8 cellular contexts compared by ENCODE assay signal in the genomic region with DNA sequence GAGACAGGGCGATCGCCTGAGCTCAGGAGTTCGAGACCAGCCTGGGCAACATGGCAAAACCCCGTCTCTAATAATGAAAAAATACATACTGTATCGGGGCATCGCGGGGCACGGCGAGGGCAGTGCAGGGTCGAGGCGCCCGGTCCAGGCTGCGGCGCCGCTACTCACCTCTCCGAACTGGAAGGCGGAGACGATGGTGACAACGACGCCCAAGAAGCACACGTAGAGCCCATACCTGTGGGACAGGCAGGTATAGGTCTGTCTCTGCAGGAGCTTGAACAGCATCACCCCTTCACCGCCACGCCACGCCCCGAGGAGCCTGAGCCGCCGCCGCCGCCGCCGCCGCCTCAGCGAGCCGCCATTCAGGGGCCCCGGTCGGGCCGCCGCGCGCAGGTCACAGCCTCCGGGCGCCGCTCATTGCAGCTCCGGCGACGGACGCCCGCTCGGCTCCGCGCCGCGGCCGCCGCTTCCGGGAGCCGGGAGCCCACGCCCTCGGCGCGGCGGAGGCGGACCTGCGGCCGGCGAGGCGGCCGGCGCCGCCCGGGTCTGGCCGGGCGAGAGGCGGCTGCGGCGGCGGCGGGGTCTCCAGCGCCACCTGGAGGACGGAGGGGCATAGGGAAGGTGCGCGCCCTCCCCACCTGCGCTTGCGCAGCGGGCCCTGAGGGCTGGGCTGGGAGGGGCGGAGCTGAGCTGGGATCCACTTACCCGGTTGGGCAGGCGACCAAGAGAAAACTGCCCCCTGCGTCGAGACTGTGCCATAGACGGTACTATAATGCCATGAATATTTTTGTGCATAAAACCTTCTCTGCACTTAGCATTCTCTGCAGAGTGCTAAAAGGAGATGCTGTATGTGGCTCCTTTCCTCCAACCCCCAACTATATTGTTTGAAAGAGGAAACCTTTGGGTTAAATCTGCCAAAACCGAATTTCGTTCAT. TPM values are rescaled to one million over a fixed set of nuclear protein-coding genes. Genes with fewer than 3 reads are reported as not detected.
DNase-seq lines count a peak whose midpoint lies in the region; ATAC-seq and TF ChIP-seq lines count a peak whose summit lies in the region.

A gene (minus strand): TSS at position 569 of the 935 bp plus-strand sequence. CDS start 284 bp downstream, at position 285.

- H3K27me3 ChIP-seq in HUES48 (ENCODE audit: control insufficient read depth, insufficient read depth, low read length), result no peaks in the 10 kb centered on the region

- peak within 1 kb of the TSS; percentile 67 for H3K27ac Mint-ChIP-seq in endothelial cell (ENCODE audit: unreplicated experiment)

- peak; percentile 57 for TF ChIP-seq CTCF in endothelial cell (IDR thresholded peaks at IDR 0.05; ENCODE audit: unreplicated experiment)

- H3K4me3 Mint-ChIP-seq in endothelial cell (ENCODE audit: unreplicated experiment), result peak within 1 kb of the TSS; percentile 98

- H3K4me3 ChIP-seq in HUES48 (ENCODE audit: low read depth, low read length), result peak within 1 kb of the TSS; percentile 78

- peak within 1 kb of the TSS; percentile 81 for H3K9ac ChIP-seq in HUES48 (ENCODE audit: low read depth, low read length)

- no peaks in the 10 kb centered on the region for H3K36me3 Mint-ChIP-seq in endothelial cell (ENCODE audit: low read depth, unreplicated experiment)

- peak; percentile 93 for DNase-seq in DMS 273 (lab: John Stamatoyannopoulos, UW; ENCODE audit: unreplicated experiment)
- DNase-seq in NOMO-1 treated with dmso at 0.1 percent for 144 hours (lab: John Stamatoyannopoulos, UW; ENCODE audit: unreplicated experiment), result peak; percentile 87
- peak; percentile 86 for DNase-seq in activated CD8-positive, alpha-beta memory T cell treated with anti-CD3 and anti-CD28 coated beads, Interleukin-2, amount 50 U/mL, for 24 hours (ENCODE audit: extremely low read depth)
- DNase-seq in endothelial cell (ENCODE audit: low spot score), result peak; percentile 96
- peak; percentile 79 for DNase-seq in middle frontal gyrus (ENCODE audit: extremely low spot score, low spot score)
- peak; percentile 91 to 95 for DNase-seq in stimulated activated CD8-positive, alpha-beta memory T cell treated with anti-CD3 and anti-CD28 coated beads, Interleukin-2, amount 100 ng/mL, for 1 hour (ENCODE audit: low read depth in 2 of 2)

- H3K9me3 Mint-ChIP-seq in endothelial cell (ENCODE audit: unreplicated experiment), result no peaks in the 10 kb centered on the region

- peaks cover 2% of the 10 kb centered on the region for H3K27me3 Mint-ChIP-seq in endothelial cell (ENCODE audit: unreplicated experiment)

- peak; percentile 88 for ATAC-seq in GM21423 (IDR thresholded peaks at IDR 0.05; ENCODE audit: unreplicated experiment)

- no peaks in the 10 kb centered on the region for H3K36me3 ChIP-seq in HUES48 (ENCODE audit: control insufficient read depth, insufficient read depth, low read length)

- peaks cover 11% of the 10 kb centered on the region for H3K4me1 Mint-ChIP-seq in endothelial cell (ENCODE audit: unreplicated experiment)

- no peaks in the 10 kb centered on the region for H3K9me3 ChIP-seq in HUES48 (ENCODE audit: control insufficient read depth, insufficient read depth, low read length)

- H3K4me1 ChIP-seq in HUES48 (ENCODE audit: control insufficient read depth, insufficient read depth, low read length), result peaks cover 27% of the 10 kb centered on the region

- H3K27ac ChIP-seq in HUES48 (ENCODE audit: low read depth, low read length), result peak within 1 kb of the TSS; percentile 49

RNA-seq across cellular contexts. Expression of the gene that starts here (rescaled TPM):
- 47.6 TPM for total RNA-seq in endothelial cell (ENCODE audit: unreplicated experiment)

Comparison
In these comparisons a context has a peak if more than half of its experiments do, and no peak if none do; other contexts are left out.
1. Peak in every context shown above with its lines: DNase-seq, ATAC-seq, H3K4me3 ChIP-seq and H3K27ac ChIP-seq.